In the genomic region with DNA sequence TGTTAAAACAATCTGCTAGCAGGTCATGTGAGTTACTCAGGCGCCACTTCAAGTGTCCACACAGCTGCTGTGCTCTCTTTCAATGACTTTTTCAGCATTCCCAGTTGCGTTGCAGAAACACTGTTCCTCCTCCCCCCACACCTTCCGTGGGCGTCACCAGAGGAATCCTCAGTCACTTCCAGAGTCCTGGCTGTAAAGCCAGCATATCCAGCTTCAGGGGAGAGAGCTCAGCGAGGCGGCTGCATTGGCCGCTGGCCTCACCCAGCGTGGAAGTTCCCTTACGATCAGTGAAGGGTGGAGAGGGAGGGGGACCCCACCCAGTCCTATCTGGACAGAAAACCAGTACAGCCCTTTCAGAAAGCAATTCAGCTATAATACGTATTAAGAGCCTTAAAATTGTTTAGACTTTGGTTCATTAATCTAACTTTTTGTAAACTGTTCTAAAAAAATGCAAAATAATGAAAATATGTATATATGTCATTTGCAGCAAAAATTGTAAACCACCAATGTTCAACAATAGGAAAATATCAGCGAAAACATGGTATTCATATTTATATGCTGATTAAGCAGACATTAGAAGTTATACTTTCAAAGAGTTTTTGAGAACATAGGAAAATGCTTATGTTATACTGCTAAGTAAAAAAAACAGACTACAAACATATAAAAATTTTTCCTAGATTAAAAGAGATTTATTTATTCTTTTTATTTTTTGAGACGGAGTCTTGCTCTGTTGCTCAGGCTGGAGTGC, we compare ENCODE assay signal across 12 cellular contexts. TPM values are rescaled to one million over a fixed set of nuclear protein-coding genes. Genes with fewer than 3 reads are reported as not detected.
A peak's percentile ranks its signal among the peaks of the same experiment; 100 is the strongest.
DNase-seq lines count a peak whose midpoint lies in the region; ATAC-seq, FAIRE-seq and TF ChIP-seq lines count a peak whose summit lies in the region.
"Had no signal": no experiment of that assay in that cellular context is flagged by ENCODE, and none has a peak within 500 bp of the region (broad histone marks: within the 10 kb centered on the region; RNA-seq: fewer than 3 reads in every experiment).

No MANE protein-coding gene starts in this region.

- TF ChIP-seq POLR2A in A549 (IDR thresholded peaks at IDR 0.05; ENCODE audit: low read length) = no peak

- POLR2A ChIA-PET in A549 (lab: Yijun Ruan, JAX) = no interaction called here

- H3K9me3 ChIP-seq in A549 (no peaks in the 10 kb centered on the region), keratinocyte (ENCODE audit: control insufficient read depth, low read depth, low read length) (no peaks in the 10 kb centered on the region)
- H3K9me3 ChIP-seq: breast epithelium had no signal

- dilution Hi-C loops in keratinocyte (cut with MboI; ENCODE audit: extremely low pct_ligation_motif_present, low sequenced_read_pairs) = no loop called here

- H3K4me1 ChIP-seq in A549 (peaks cover 13% of the 10 kb centered on the region), keratinocyte (ENCODE audit: control insufficient read depth, extremely low read depth, insufficient read depth, low read length) (peaks cover 41% of the 10 kb centered on the region)

- no peaks in the 10 kb centered on the region for H3K9me1 ChIP-seq in keratinocyte (ENCODE audit: control insufficient read depth, extremely low read depth, insufficient read depth, low read length)

- peaks cover 23% of the 10 kb centered on the region for H3K4me1 Mint-ChIP-seq in activated T-cell treated with anti-CD3 and anti-CD28 coated beads, Interleukin-2, amount 50 U/mL, for 72 hours (ENCODE audit: low read depth)
- peaks cover 12% of the 10 kb centered on the region for H3K4me1 Mint-ChIP-seq in T-helper 2 cell treated with Interferon-gamma antibody and Interleukin-4, amounts not matched to agents 5 μg/mL and 100 μg/mL, for 36 hours (ENCODE audit: low read depth)

- no peaks in the 10 kb centered on the region for H3K9me3 Mint-ChIP-seq in activated T-cell treated with anti-CD3 and anti-CD28 coated beads, Interleukin-2, amount 50 U/mL, for 72 hours
- no peaks in the 10 kb centered on the region for H3K9me3 Mint-ChIP-seq in T-helper 2 cell treated with Interferon-gamma antibody and Interleukin-4, amounts not matched to agents 5 μg/mL and 100 μg/mL, for 36 hours

- no peak for FAIRE-seq in A549 (lab: Jason Lieb, UNC)
- FAIRE-seq in keratinocyte (lab: Jason Lieb, UNC) = no peak

- H3K27ac ChIP-seq in A549 (no peak overlapping the region), keratinocyte (ENCODE audit: control insufficient read depth, insufficient read depth, low read length) (no peak overlapping the region)
- H3K27ac ChIP-seq: breast epithelium, C4-2B had no signal

- no peak for TF ChIP-seq CTCF in A549 (IDR thresholded peaks at IDR 0.05)
- no peak for TF ChIP-seq CTCF in keratinocyte (optimal IDR thresholded peaks at IDR 0.05 in 1 of 3, IDR thresholded peaks at IDR 0.05 in 1 of 3, conservative IDR thresholded peaks at IDR 0.05 in 1 of 3; ENCODE audit: extremely low read depth in 1 of 3, insufficient read depth in 2 of 3, low read length in 3 of 3)

- H3K4me3 ChIP-seq in A549 = no peak overlapping the region
- H3K4me3 ChIP-seq in keratinocyte (ENCODE audit: control insufficient read depth in 2 of 3, extremely low read depth in 1 of 3, insufficient read depth in 2 of 3, low read depth in 1 of 3, low read length in 3 of 3) = no peak overlapping the region
- H3K4me3 ChIP-seq: breast epithelium, skin epidermis had no signal

- no peak overlapping the region for H3K4me3 Mint-ChIP-seq in activated T-cell treated with anti-CD3 and anti-CD28 coated beads, Interleukin-2, amount 50 U/mL, for 72 hours
- no peak overlapping the region for H3K4me3 Mint-ChIP-seq in T-helper 2 cell treated with Interferon-gamma antibody and Interleukin-4, amounts not matched to agents 5 μg/mL and 100 μg/mL, for 36 hours

- TF ChIP-seq RAD21 in A549 (conservative IDR thresholded peaks at IDR 0.05 in 1 of 2, IDR thresholded peaks at IDR 0.05 in 1 of 2) = no peak
- no peak for TF ChIP-seq RAD21 in Ishikawa (IDR thresholded peaks at IDR 0.05; ENCODE audit: low read depth)

- 61% methylated on average over 12 of the region's 12 CpGs for WGBS in A549 (ENCODE audit: missing lambda C conversion rate)

- TF ChIP-seq EP300 in A549 (IDR thresholded peaks at IDR 0.05) (no peak), Ishikawa (IDR thresholded peaks at IDR 0.05; ENCODE audit: borderline replicate concordance) (no peak)

- CTCF ChIA-PET in A549 (lab: Yijun Ruan, JAX) = interaction anchor here (0.7 to 2.7 kb wide), 4 partner anchors 74 to 139 kb away, joined by 3 to 12 read pairs (median 5); no protein-coding TSS in a partner anchor

- DNase-seq in A549 (ENCODE audit: low read depth in 1 of 2, low spot score in 1 of 2) (no peak), SK-MEL-5 (ENCODE audit: low read depth, low spot score) (peak; percentile 26), keratinocyte (ENCODE audit: low read depth, low spot score) (no peak)
- DNase-seq in activated T-cell treated with anti-CD3 and anti-CD28 coated beads, Interleukin-2, amount 50 U/mL, for 72 hours = no peak
- no peak for DNase-seq in T-helper 2 cell treated with Interferon-gamma antibody and Interleukin-4, amounts not matched to agents 5 μg/mL and 100 μg/mL, for 36 hours (ENCODE audit: low spot score)
- no peak for DNase-seq in activated CD4-positive, alpha-beta T cell treated with anti-CD3 and anti-CD28 coated beads for 1 hour
- DNase-seq in NK-92 treated with Interleukin-12 subunit alpha and Interleukin-12 subunit beta, amount 100 ng/mL, for 24 hours (lab: John Stamatoyannopoulos, UW) = no peak
- DNase-seq: activated CD4-positive, alpha-beta T cell treated with anti-CD3 and anti-CD28 coated beads, Interleukin-2, amount 50 U/mL, for 4 hours had no signal

- peaks cover 9% of the 10 kb centered on the region for H3K79me2 ChIP-seq in keratinocyte (ENCODE audit: control insufficient read depth, insufficient read depth, low read length)

- no peak overlapping the region for H3K27ac Mint-ChIP-seq in activated T-cell treated with anti-CD3 and anti-CD28 coated beads, Interleukin-2, amount 50 U/mL, for 72 hours
- H3K27ac Mint-ChIP-seq in T-helper 2 cell treated with Interferon-gamma antibody and Interleukin-4, amounts not matched to agents 5 μg/mL and 100 μg/mL, for 36 hours = no peak overlapping the region

- H3K36me3 ChIP-seq in keratinocyte (ENCODE audit: control insufficient read depth in 2 of 2, extremely low read depth in 1 of 2, insufficient read depth in 2 of 2, low read length in 2 of 2) = no peaks in the 10 kb centered on the region
- H3K36me3 ChIP-seq: breast epithelium had no signal

- in situ Hi-C loops in SK-MEL-5 (cut with HindIII; ENCODE audit: low pct_unique_long_range_greater_than_20kb, low sequenced_read_pairs) = no loop called here

- no peaks in the 10 kb centered on the region for H4K20me1 ChIP-seq in keratinocyte (ENCODE audit: control insufficient read depth, extremely low read depth, insufficient read depth, low read length)

- H3K4me2 ChIP-seq in A549 (peak overlapping the region; percentile 3; the same call in 1 of the 3 replicates), keratinocyte (ENCODE audit: control insufficient read depth, extremely low read depth, insufficient read depth, low read depth, low read length) (peak overlapping the region; percentile 25)

- peak overlapping the region; percentile 18 for H3K9ac ChIP-seq in keratinocyte (ENCODE audit: control insufficient read depth, extremely low read depth, insufficient read depth, low read length)

- no peaks in the 10 kb centered on the region for H3K27me3 Mint-ChIP-seq in activated T-cell treated with anti-CD3 and anti-CD28 coated beads, Interleukin-2, amount 50 U/mL, for 72 hours (ENCODE audit: low read depth)
- H3K27me3 Mint-ChIP-seq in T-helper 2 cell treated with Interferon-gamma antibody and Interleukin-4, amounts not matched to agents 5 μg/mL and 100 μg/mL, for 36 hours (ENCODE audit: low read depth) = no peaks in the 10 kb centered on the region

- H3K36me3 Mint-ChIP-seq in activated T-cell treated with anti-CD3 and anti-CD28 coated beads, Interleukin-2, amount 50 U/mL, for 72 hours (ENCODE audit: insufficient read depth in 2 of 2) = no peaks in the 10 kb centered on the region
- no peaks in the 10 kb centered on the region for H3K36me3 Mint-ChIP-seq in T-helper 2 cell treated with Interferon-gamma antibody and Interleukin-4, amounts not matched to agents 5 μg/mL and 100 μg/mL, for 36 hours (ENCODE audit: low read depth)

- no peak for ATAC-seq in A549
- ATAC-seq in activated T-cell treated with anti-CD3 and anti-CD28 coated beads, Interleukin-2, amount 50 U/mL, for 72 hours (replicated peaks in 1 of 2) = no peak

- H3K27me3 ChIP-seq in keratinocyte (ENCODE audit: control insufficient read depth, extremely low read depth, insufficient read depth, low read length) = no peaks in the 10 kb centered on the region

- peak overlapping the region; percentile 8 for H2AFZ ChIP-seq in keratinocyte (ENCODE audit: control insufficient read depth, low read length)

RNA-seq across cellular contexts. Expression of gene ANO9, which starts 2.8 kb away (rescaled TPM):
- 0.66 and 0.70 TPM in 2 replicates for polyA plus RNA-seq in A549 (2011; rRNA removed)
- polyA plus RNA-seq in A549 (2012; cell fraction: cytosol; rRNA removed) = 0.26 and 0.32 TPM in 2 replicates
- 6.3 and 6.6 TPM in 2 replicates for polyA plus RNA-seq in A549 (2012; cell fraction: nucleus; rRNA removed)
- polyA plus RNA-seq in A549 (2017; fragmentation: RNase III; extraction: RNeasy Plus Mini Kit Qiagen cat#74134 plus additional on column Dnase treatment) = 0.50 to 0.55 TPM (median 0.51 TPM) in 3 replicates
- 0.44 and 0.58 TPM in 2 replicates for polyA minus RNA-seq in A549 (2011; rRNA and poly(A)+ RNA removed)
- not detected in 2 replicates for total RNA-seq in SK-MEL-5 (2014; rRNA removed; shearing (Covaris generic))
- not detected in 2 replicates for polyA plus RNA-seq in SK-MEL-5 (2015; cell fraction: cytosol; rRNA removed)
- 0.14 TPM in 1 of 2 replicates, not detected in the other for polyA plus RNA-seq in SK-MEL-5 (2015; cell fraction: nucleus; rRNA removed)
- 16.1 to 40.2 TPM (median 17.7 TPM) in 3 replicates for polyA plus RNA-seq in keratinocyte
- 12.2 TPM for polyA plus RNA-seq in keratinocyte (2011; ENCODE audit: low read depth)
- polyA plus RNA-seq in keratinocyte (2011; cell fraction: cytosol; rRNA removed) = 2.5 and 4.0 TPM in 2 replicates
- polyA plus RNA-seq in keratinocyte (2011; cell fraction: nucleus; rRNA removed) = 143 and 201 TPM in 2 replicates
- 18.0 and 49.7 TPM in 2 replicates for polyA plus RNA-seq in keratinocyte (2012; ENCODE audit: low replicate concordance)
- polyA minus RNA-seq in keratinocyte = 15.2 to 21.3 TPM (median 15.5 TPM) in 3 replicates
- polyA minus RNA-seq in keratinocyte (2011; cell fraction: cytosol; rRNA and poly(A)+ RNA removed) = 5.0 TPM
- 28.2 and 31.9 TPM in 2 replicates for polyA minus RNA-seq in keratinocyte (2011; cell fraction: nucleus; rRNA and poly(A)+ RNA removed)
- total RNA-seq in activated T-cell treated with anti-CD3 and anti-CD28 coated beads, Interleukin-2, amount 50 U/mL, for 72 hours = 10 to 100 TPM; 34.3 to 56.5 TPM

RNA-seq across cellular contexts. Expression of gene PTDSS2, which starts 5.5 kb away (rescaled TPM):
- 23.4 and 28.9 TPM in 2 replicates for polyA plus RNA-seq in A549 (2011; rRNA removed)
- 43.5 and 48.7 TPM in 2 replicates for polyA plus RNA-seq in A549 (2012; cell fraction: cytosol; rRNA removed)
- polyA plus RNA-seq in A549 (2012; cell fraction: nucleus; rRNA removed) = 275 TPM in 2 replicates
- polyA plus RNA-seq in A549 (2017; fragmentation: RNase III; extraction: RNeasy Plus Mini Kit Qiagen cat#74134 plus additional on column Dnase treatment) = 34.3 to 39.4 TPM (median 38.9 TPM) in 3 replicates
- polyA minus RNA-seq in A549 (2011; rRNA and poly(A)+ RNA removed) = 40.7 and 47.5 TPM in 2 replicates
- total RNA-seq in SK-MEL-5 (2014; rRNA removed; shearing (Covaris generic)) = 41.7 and 45.6 TPM in 2 replicates
- polyA plus RNA-seq in SK-MEL-5 (2015; cell fraction: cytosol; rRNA removed) = 82.2 and 89.5 TPM in 2 replicates
- 161 and 197 TPM in 2 replicates for polyA plus RNA-seq in SK-MEL-5 (2015; cell fraction: nucleus; rRNA removed)
- polyA plus RNA-seq in keratinocyte = 21.6 to 36.7 TPM (median 31.7 TPM) in 3 replicates
- 15.6 TPM for polyA plus RNA-seq in keratinocyte (2011; ENCODE audit: low read depth)
- 21.5 and 31.3 TPM in 2 replicates for polyA plus RNA-seq in keratinocyte (2011; cell fraction: cytosol; rRNA removed)
- 73.0 and 91.5 TPM in 2 replicates for polyA plus RNA-seq in keratinocyte (2011; cell fraction: nucleus; rRNA removed)
- 25.4 and 36.5 TPM in 2 replicates for polyA plus RNA-seq in keratinocyte (2012; ENCODE audit: low replicate concordance)
- polyA minus RNA-seq in keratinocyte = 42.6 to 74.9 TPM (median 46.0 TPM) in 3 replicates
- 48.5 TPM for polyA minus RNA-seq in keratinocyte (2011; cell fraction: cytosol; rRNA and poly(A)+ RNA removed)
- 59.6 and 60.7 TPM in 2 replicates for polyA minus RNA-seq in keratinocyte (2011; cell fraction: nucleus; rRNA and poly(A)+ RNA removed)
- total RNA-seq in activated T-cell treated with anti-CD3 and anti-CD28 coated beads, Interleukin-2, amount 50 U/mL, for 72 hours = 10 to 100 TPM; 20.6 to 22.5 TPM

RNA-seq across cellular contexts. Expression of gene SIGIRR, which starts 29.8 kb away (rescaled TPM):
- polyA plus RNA-seq in A549 (2011; rRNA removed) (27.7 and 27.8 TPM in 2 replicates), A549 (2017; fragmentation: RNase III; extraction: RNeasy Plus Mini Kit Qiagen cat#74134 plus additional on column Dnase treatment) (56.6 to 66.4 TPM (median 58.6 TPM) in 3 replicates), keratinocyte (1.8 to 3.8 TPM (median 2.4 TPM) in 3 replicates)
- polyA plus RNA-seq in A549 (2012; cell fraction: cytosol; rRNA removed) = 72.5 and 84.6 TPM in 2 replicates
- 85.6 and 86.4 TPM in 2 replicates for polyA plus RNA-seq in A549 (2012; cell fraction: nucleus; rRNA removed)
- 5.3 and 13.2 TPM in 2 replicates for polyA minus RNA-seq in A549 (2011; rRNA and poly(A)+ RNA removed)
- total RNA-seq in SK-MEL-5 (2014; rRNA removed; shearing (Covaris generic)) = 23.4 and 25.6 TPM in 2 replicates
- 35.4 and 55.7 TPM in 2 replicates for polyA plus RNA-seq in SK-MEL-5 (2015; cell fraction: cytosol; rRNA removed)
- polyA plus RNA-seq in SK-MEL-5 (2015; cell fraction: nucleus; rRNA removed) = 40.3 and 43.2 TPM in 2 replicates
- polyA plus RNA-seq in keratinocyte (2011; ENCODE audit: low read depth) = not detected
- polyA plus RNA-seq in keratinocyte (2011; cell fraction: cytosol; rRNA removed) = 0.78 and 2.4 TPM in 2 replicates
- 2.9 and 3.4 TPM in 2 replicates for polyA plus RNA-seq in keratinocyte (2011; cell fraction: nucleus; rRNA removed)
- polyA plus RNA-seq in keratinocyte (2012; ENCODE audit: low replicate concordance) = 2.8 and 6.5 TPM in 2 replicates
- polyA minus RNA-seq in keratinocyte = 0.67 to 8.0 TPM (median 1.0 TPM) in 3 replicates
- 3.6 TPM for polyA minus RNA-seq in keratinocyte (2011; cell fraction: cytosol; rRNA and poly(A)+ RNA removed)
- polyA minus RNA-seq in keratinocyte (2011; cell fraction: nucleus; rRNA and poly(A)+ RNA removed) = 1.9 and 2.0 TPM in 2 replicates
- total RNA-seq in activated T-cell treated with anti-CD3 and anti-CD28 coated beads, Interleukin-2, amount 50 U/mL, for 72 hours = 10 to 100 TPM; 59.3 to 68.4 TPM

RNA-seq across cellular contexts. Expression of gene PKP3, which starts 50.6 kb away (rescaled TPM):
- polyA plus RNA-seq in A549 (2011; rRNA removed) = 12.1 and 13.9 TPM in 2 replicates
- polyA plus RNA-seq in A549 (2012; cell fraction: cytosol; rRNA removed) = 29.6 and 41.7 TPM in 2 replicates
- polyA plus RNA-seq in A549 (2012; cell fraction: nucleus; rRNA removed) = 51.5 and 77.9 TPM in 2 replicates
- polyA plus RNA-seq in A549 (2017; fragmentation: RNase III; extraction: RNeasy Plus Mini Kit Qiagen cat#74134 plus additional on column Dnase treatment) = 22.3 to 25.9 TPM (median 23.4 TPM) in 3 replicates
- 21.8 and 27.1 TPM in 2 replicates for polyA minus RNA-seq in A549 (2011; rRNA and poly(A)+ RNA removed)
- total RNA-seq in SK-MEL-5 (2014; rRNA removed; shearing (Covaris generic)) = not detected in 2 replicates
- 0.07 TPM in 1 of 2 replicates, not detected in the other for polyA plus RNA-seq in SK-MEL-5 (2015; cell fraction: cytosol; rRNA removed)
- polyA plus RNA-seq in SK-MEL-5 (2015; cell fraction: nucleus; rRNA removed) = not detected in 2 replicates
- polyA plus RNA-seq in keratinocyte = 125 to 245 TPM (median 127 TPM) in 3 replicates
- 112 TPM for polyA plus RNA-seq in keratinocyte (2011; ENCODE audit: low read depth)
- polyA plus RNA-seq in keratinocyte (2011; cell fraction: cytosol; rRNA removed) = 67.9 and 176 TPM in 2 replicates
- polyA plus RNA-seq in keratinocyte (2011; cell fraction: nucleus; rRNA removed) = 163 and 226 TPM in 2 replicates
- 180 and 202 TPM in 2 replicates for polyA plus RNA-seq in keratinocyte (2012; ENCODE audit: low replicate concordance)
- 98.9 to 231 TPM (median 193 TPM) in 3 replicates for polyA minus RNA-seq in keratinocyte
- 467 TPM for polyA minus RNA-seq in keratinocyte (2011; cell fraction: cytosol; rRNA and poly(A)+ RNA removed)
- 173 and 240 TPM in 2 replicates for polyA minus RNA-seq in keratinocyte (2011; cell fraction: nucleus; rRNA and poly(A)+ RNA removed)
- total RNA-seq in activated T-cell treated with anti-CD3 and anti-CD28 coated beads, Interleukin-2, amount 50 U/mL, for 72 hours = 1 to 10 TPM in 1 of 2 donors, under 1 TPM in 1; 0.16 to 1.2 TPM

Comparison
In these comparisons a context has a peak if more than half of its experiments do, and no peak if none do; other contexts are left out.
1. RNA of gene ANO9, which starts 2.8 kb away (total RNA-seq): 34.3 to 56.5 TPM in activated T-cell treated with anti-CD3 and anti-CD28 coated beads, Interleukin-2, amount 50 U/mL, for 72 hours; not detected in SK-MEL-5; every median in the first group is over 10 times any median in the second.